In genomic region chr17:65246252-65246651, GRCh38 we compare ENCODE assay signal across 26 cellular contexts.
"Had no signal": no experiment of that assay in that cellular context is flagged by ENCODE, and none has a peak within 500 bp of the region (broad histone marks: within the 10 kb centered on the region; RNA-seq: fewer than 3 reads in every experiment).

No MANE protein-coding gene starts in this region.

- H3K27ac Mint-ChIP-seq: dendritic cell treated with granulocyte-macrophage colony-stimulating factor and Interleukin-4, amounts not matched to agents 40 ng/mL and 50 ng/mL, for 4 days; effector memory CD8-positive, alpha-beta T cell; endodermal cell; mesothelial cell of epicardium had no signal

- H3K27me3 ChIP-seq: colonic mucosa, left lung had no signal

- H3K4me3 Mint-ChIP-seq: dendritic cell treated with granulocyte-macrophage colony-stimulating factor and Interleukin-4, amounts not matched to agents 40 ng/mL and 50 ng/mL, for 4 days; effector memory CD8-positive, alpha-beta T cell; endodermal cell; mesothelial cell of epicardium had no signal

- DNase-seq: colonic mucosa; cortex of kidney; effector CD8-positive, alpha-beta T cell; effector memory CD8-positive, alpha-beta T cell; endodermal cell; erythroblast; esophagus squamous epithelium; foreskin fibroblast; foreskin melanocyte; glutamatergic neuron; head of caudate nucleus; heart right ventricle; hippocampal formation; left cardiac atrium; left lung; left ventricle myocardium superior; lower lobe of right lung; mesenchymal stem cell; mucosa of descending colon had no signal

- H3K36me3 Mint-ChIP-seq: mesothelial cell of epicardium had no signal

- H3K27ac ChIP-seq: colonic mucosa, epithelial cell of prostate, esophagus squamous epithelium, heart right ventricle, left lung, lower lobe of right lung had no signal

- H3K4me3 ChIP-seq: colonic mucosa, esophagus squamous epithelium, heart right ventricle, left lung, lower lobe of right lung, mucosa of descending colon had no signal

- ATAC-seq: effector memory CD8-positive, alpha-beta T cell; esophagus mucosa; heart right ventricle; left cardiac atrium; left lung; left ventricle myocardium superior; lower lobe of right lung; mucosa of descending colon had no signal

- H3K4me1 ChIP-seq: colonic mucosa, heart right ventricle, left lung, lower lobe of right lung had no signal

- H3K36me3 ChIP-seq: colonic mucosa, esophagus squamous epithelium, heart right ventricle, left lung, lower lobe of right lung had no signal

- H3K9me3 Mint-ChIP-seq: dendritic cell treated with granulocyte-macrophage colony-stimulating factor and Interleukin-4, amounts not matched to agents 40 ng/mL and 50 ng/mL, for 4 days; effector memory CD8-positive, alpha-beta T cell; endodermal cell; mesothelial cell of epicardium had no signal

- FAIRE-seq: endometrium, islet of Langerhans, keratinocyte had no signal

- H3K9me3 ChIP-seq: colonic mucosa, esophagus squamous epithelium, heart right ventricle, left lung, lower lobe of right lung, mucosa of descending colon had no signal
